In genomic region chr2:148926291-148926961, GRCh38 we compare ENCODE assay signal across 8 cellular contexts. TPM values are rescaled to one million over a fixed set of nuclear protein-coding genes. Genes with fewer than 3 reads are reported as not detected.
DNase-seq lines count a peak whose midpoint lies in the region; ATAC-seq and TF ChIP-seq lines count a peak whose summit lies in the region.

No MANE protein-coding gene starts in this region.

- no peak overlapping the region for H3K4me3 ChIP-seq in BE2C (ENCODE audit: low read depth, low read length)

- H3K4me1 ChIP-seq in BE2C = no peaks in the 10 kb centered on the region

- DNase-seq in BE2C = peak; percentile 40
- DNase-seq in SK-MEL-5 (ENCODE audit: low read depth, low spot score) = peak; percentile 62
- DNase-seq in amniotic epithelial cell (ENCODE audit: low read depth) = peak; percentile 26
- peak; percentile 52 for DNase-seq in iPS-NIHi11 (ENCODE audit: low spot score)
- peak; percentile 42 to 62 for DNase-seq in stimulated activated CD4-positive, alpha-beta T cell treated with anti-CD3 and anti-CD28 coated beads, Interleukin-2, amount 100 ng/mL, for 24 hours
- DNase-seq in mesenteric fat pad (ENCODE audit: low spot score) = no peak

- TF ChIP-seq CTCF in BE2C (IDR thresholded peaks at IDR 0.05; ENCODE audit: low read depth, low read length) = peak; percentile 68

- in situ Hi-C loops in SK-MEL-5 (cut with HindIII; ENCODE audit: low pct_unique_long_range_greater_than_20kb, low sequenced_read_pairs) = no loop called here

- ATAC-seq in GM18909 (IDR thresholded peaks at IDR 0.05; ENCODE audit: poor library complexity, unreplicated experiment) (peak; percentile 92), HG03159 (IDR thresholded peaks at IDR 0.05; ENCODE audit: unreplicated experiment) (peak; percentile 90)

- no peaks in the 10 kb centered on the region for H3K36me3 ChIP-seq in BE2C

- H3K9me3 ChIP-seq in BE2C = no peaks in the 10 kb centered on the region

- H3K27me3 ChIP-seq in BE2C = no peaks in the 10 kb centered on the region

RNA-seq across cellular contexts. Expression of gene KIF5C, which starts 51.4 kb away (rescaled TPM):
- 16.6 TPM for polyA plus RNA-seq in BE2C (2012; ENCODE audit: insufficient read depth, insufficient read length, low read depth)
- 1.3 and 1.4 TPM in 2 replicates for total RNA-seq in SK-MEL-5 (2014; rRNA removed; shearing (Covaris generic))
- polyA plus RNA-seq in SK-MEL-5 (2015; cell fraction: cytosol; rRNA removed) = 0.86 and 1.3 TPM in 2 replicates
- 0.34 and 2.4 TPM in 2 replicates for polyA plus RNA-seq in SK-MEL-5 (2015; cell fraction: nucleus; rRNA removed)
- total RNA-seq in mesenteric fat pad = 0.84 TPM
